ENCODE assay signal across 20 cellular contexts in genomic region chr1:161805399-161806197, GRCh38. TPM values are rescaled to one million over a fixed set of nuclear protein-coding genes. Genes with fewer than 3 reads are reported as not detected.
DNase-seq lines count a peak whose midpoint lies in the region; TF ChIP-seq lines count a peak whose summit lies in the region.
"Had no signal": no experiment of that assay in that cellular context is flagged by ENCODE, and none has a peak within 500 bp of the region (broad histone marks: within the 10 kb centered on the region; RNA-seq: fewer than 3 reads in every experiment).

No MANE protein-coding gene starts in this region.

- H3K27ac ChIP-seq in cardiac muscle cell (peak overlapping the region; percentile 22), left ventricle myocardium inferior (replicated peaks) (no peak overlapping the region)
- H3K27ac ChIP-seq: colonic mucosa, upper lobe of right lung, WERI-Rb-1 had no signal

- no peaks in the 10 kb centered on the region for H3K9me3 ChIP-seq in cardiac muscle cell (ENCODE audit: low read depth)
- H3K9me3 ChIP-seq in left ventricle myocardium inferior (replicated peaks), result peaks cover 12% of the 10 kb centered on the region
- H3K9me3 ChIP-seq: colonic mucosa, upper lobe of right lung had no signal

- no peak overlapping the region for H3K4me3 Mint-ChIP-seq in activated T-helper 1 cell treated with anti-CD3 and anti-CD28 coated beads, Interleukin-12 subunit alpha, Interleukin-12 subunit beta, Interleukin-2, Interleukin-4 antibody, amounts not matched to agents 30 ng/mL and 10 ng/mL and 1 ng/mL, durations not matched to agents 14 hours and 24 hours and 36 hours
- no peak overlapping the region for H3K4me3 Mint-ChIP-seq in type B pancreatic cell
- H3K4me3 Mint-ChIP-seq: stimulated activated naive B cell treated with anti-CD40 and anti-IgM and Interleukin-4, amounts not matched to agents 10 μg/mL and 1 μg/mL and 100 μg/mL, for 72 hours had no signal

- intact Hi-C loops in left ventricle myocardium inferior (cut with micrococcal nuclease), result no loop called here
- intact Hi-C loops in activated T-helper 1 cell treated with anti-CD3 and anti-CD28 coated beads, Interleukin-12 subunit alpha, Interleukin-12 subunit beta, Interleukin-2, Interleukin-4 antibody, amounts not matched to agents 30 ng/mL and 10 ng/mL and 1 ng/mL, durations not matched to agents 14 hours and 24 hours and 36 hours (cut with micrococcal nuclease), result no loop called here

- peaks cover 7% of the 10 kb centered on the region for H3K9me3 Mint-ChIP-seq in activated T-helper 1 cell treated with anti-CD3 and anti-CD28 coated beads, Interleukin-12 subunit alpha, Interleukin-12 subunit beta, Interleukin-2, Interleukin-4 antibody, amounts not matched to agents 30 ng/mL and 10 ng/mL and 1 ng/mL, durations not matched to agents 14 hours and 24 hours and 36 hours
- H3K9me3 Mint-ChIP-seq in type B pancreatic cell, result peaks cover 8% of the 10 kb centered on the region

- H3K27me3 ChIP-seq in cardiac muscle cell, result no peaks in the 10 kb centered on the region
- no peaks in the 10 kb centered on the region for H3K27me3 ChIP-seq in left ventricle myocardium inferior (ENCODE audit: low read depth)
- H3K27me3 ChIP-seq: colonic mucosa, upper lobe of right lung had no signal

- H3K27me3 Mint-ChIP-seq in activated T-helper 1 cell treated with anti-CD3 and anti-CD28 coated beads, Interleukin-12 subunit alpha, Interleukin-12 subunit beta, Interleukin-2, Interleukin-4 antibody, amounts not matched to agents 30 ng/mL and 10 ng/mL and 1 ng/mL, durations not matched to agents 14 hours and 24 hours and 36 hours (ENCODE audit: insufficient read depth), result no peaks in the 10 kb centered on the region
- no peaks in the 10 kb centered on the region for H3K27me3 Mint-ChIP-seq in type B pancreatic cell
- H3K27me3 Mint-ChIP-seq: stimulated activated naive B cell treated with anti-CD40 and anti-IgM and Interleukin-4, amounts not matched to agents 10 μg/mL and 1 μg/mL and 100 μg/mL, for 72 hours had no signal

- no peak for TF ChIP-seq CTCF in cardiac muscle cell (IDR thresholded peaks at IDR 0.05; ENCODE audit: low read depth, low read length)
- TF ChIP-seq CTCF in left ventricle myocardium inferior (IDR thresholded peaks at IDR 0.05; ENCODE audit: borderline replicate concordance), result no peak
- TF ChIP-seq CTCF in fibroblast of the aortic adventitia (IDR thresholded peaks at IDR 0.05; ENCODE audit: insufficient read depth, low read length), result no peak
- TF ChIP-seq CTCF in type B pancreatic cell (conservative IDR thresholded peaks at IDR 0.05), result no peak

- H3K27ac Mint-ChIP-seq in activated T-helper 1 cell treated with anti-CD3 and anti-CD28 coated beads, Interleukin-12 subunit alpha, Interleukin-12 subunit beta, Interleukin-2, Interleukin-4 antibody, amounts not matched to agents 30 ng/mL and 10 ng/mL and 1 ng/mL, durations not matched to agents 14 hours and 24 hours and 36 hours, result peak overlapping the region; percentile 27
- H3K27ac Mint-ChIP-seq in type B pancreatic cell, result peak overlapping the region; percentile 3
- H3K27ac Mint-ChIP-seq: stimulated activated naive B cell treated with anti-CD40 and anti-IgM and Interleukin-4, amounts not matched to agents 10 μg/mL and 1 μg/mL and 100 μg/mL, for 72 hours had no signal

- peaks cover 11% of the 10 kb centered on the region for H3K4me1 Mint-ChIP-seq in activated T-helper 1 cell treated with anti-CD3 and anti-CD28 coated beads, Interleukin-12 subunit alpha, Interleukin-12 subunit beta, Interleukin-2, Interleukin-4 antibody, amounts not matched to agents 30 ng/mL and 10 ng/mL and 1 ng/mL, durations not matched to agents 14 hours and 24 hours and 36 hours (ENCODE audit: low read depth)
- peaks cover 14% of the 10 kb centered on the region for H3K4me1 Mint-ChIP-seq in type B pancreatic cell (ENCODE audit: unreplicated experiment)

- DNase-seq in cardiac muscle cell (ENCODE audit: low read depth in 1 of 2, low spot score in 1 of 2), result peak in 1 of 2 donors; percentile 19
- DNase-seq in left ventricle myocardium inferior, result no peak
- no peak for DNase-seq in activated T-helper 1 cell treated with anti-CD3 and anti-CD28 coated beads, Interleukin-12 subunit alpha, Interleukin-12 subunit beta, Interleukin-2, Interleukin-4 antibody, amounts not matched to agents 30 ng/mL and 10 ng/mL and 1 ng/mL, durations not matched to agents 14 hours and 24 hours and 36 hours (ENCODE audit: low spot score)
- peak; percentile 69 for DNase-seq in fibroblast of the aortic adventitia (ENCODE audit: low read depth)
- DNase-seq in type B pancreatic cell (ENCODE audit: extremely low spot score, unreplicated experiment), result no peak
- DNase-seq in NCI-H128 (lab: John Stamatoyannopoulos, UW; ENCODE audit: unreplicated experiment), result no peak
- no peak for DNase-seq in NCI-H748 treated with DMSO at 0.1 percent for 48 hours (lab: John Stamatoyannopoulos, UW)
- DNase-seq in NAMALWA (ENCODE audit: low spot score), result no peak
- DNase-seq: activated CD8-positive, alpha-beta memory T cell treated with anti-CD3 and anti-CD28 coated beads for 24 hours; activated effector memory CD4-positive, alpha-beta T cell treated with Interleukin-2 at 50 U/mL for 16 hours; colonic mucosa; COR-L47; HCEC 1CT; left cardiac atrium; NCI-H2029 treated with DMSO at 0.1 percent for 48 hours; NCI-H446 treated with DMSO at 0.1 percent for 48 hours; stimulated activated naive B cell treated with anti-CD40 and anti-IgM and Interleukin-4, amounts not matched to agents 10 μg/mL and 1 μg/mL and 100 μg/mL, for 72 hours; T-helper 1 cell; upper lobe of right lung; WERI-Rb-1 had no signal

- H3K36me3 ChIP-seq in cardiac muscle cell, result no peaks in the 10 kb centered on the region
- H3K36me3 ChIP-seq in left ventricle myocardium inferior, result peaks cover 36% of the 10 kb centered on the region
- H3K36me3 ChIP-seq: colonic mucosa had no signal

- H3K36me3 Mint-ChIP-seq in activated T-helper 1 cell treated with anti-CD3 and anti-CD28 coated beads, Interleukin-12 subunit alpha, Interleukin-12 subunit beta, Interleukin-2, Interleukin-4 antibody, amounts not matched to agents 30 ng/mL and 10 ng/mL and 1 ng/mL, durations not matched to agents 14 hours and 24 hours and 36 hours (ENCODE audit: low read depth), result peaks cover 41% of the 10 kb centered on the region
- peaks cover 32% of the 10 kb centered on the region for H3K36me3 Mint-ChIP-seq in type B pancreatic cell

- H3K4me3 ChIP-seq in cardiac muscle cell (no peak overlapping the region), left ventricle myocardium inferior (no peak overlapping the region), fibroblast of the aortic adventitia (ENCODE audit: low read depth, low read length) (no peak overlapping the region)
- H3K4me3 ChIP-seq: colonic mucosa, upper lobe of right lung had no signal

- H3K4me1 ChIP-seq in cardiac muscle cell (ENCODE audit: low read depth) (peaks cover 19% of the 10 kb centered on the region), left ventricle myocardium inferior (peaks cover 6% of the 10 kb centered on the region)
- H3K4me1 ChIP-seq: colonic mucosa, upper lobe of right lung had no signal

RNA-seq across cellular contexts. Expression of gene ATF6, which starts 39.5 kb away (rescaled TPM):
- total RNA-seq in cardiac muscle cell, result 18.0 and 18.1 TPM in 2 replicates
- 14.6 and 15.6 TPM in 2 replicates for polyA plus RNA-seq in cardiac muscle cell
- 13.0 TPM for total RNA-seq in left ventricle myocardium inferior
- total RNA-seq in activated T-helper 1 cell treated with anti-CD3 and anti-CD28 coated beads, Interleukin-12 subunit alpha, Interleukin-12 subunit beta, Interleukin-2, Interleukin-4 antibody, amounts not matched to agents 30 ng/mL and 10 ng/mL and 1 ng/mL, durations not matched to agents 14 hours and 24 hours and 36 hours, result 23.9 and 25.5 TPM in 2 replicates
- 13.7 and 32.8 TPM in 2 replicates for total RNA-seq in fibroblast of the aortic adventitia (ENCODE audit: low replicate concordance)
- total RNA-seq in type B pancreatic cell (ENCODE audit: low replicate concordance), result 21.7 and 22.9 TPM in 2 replicates

RNA-seq across cellular contexts. Expression of gene DUSP12, which starts 56.0 kb away (rescaled TPM):
- total RNA-seq in cardiac muscle cell, result 40.0 and 60.5 TPM in 2 replicates
- polyA plus RNA-seq in cardiac muscle cell, result 63.1 and 65.7 TPM in 2 replicates
- total RNA-seq in left ventricle myocardium inferior, result 8.4 TPM
- 34.1 and 36.0 TPM in 2 replicates for total RNA-seq in activated T-helper 1 cell treated with anti-CD3 and anti-CD28 coated beads, Interleukin-12 subunit alpha, Interleukin-12 subunit beta, Interleukin-2, Interleukin-4 antibody, amounts not matched to agents 30 ng/mL and 10 ng/mL and 1 ng/mL, durations not matched to agents 14 hours and 24 hours and 36 hours
- total RNA-seq in fibroblast of the aortic adventitia (ENCODE audit: low replicate concordance), result 23.6 and 27.8 TPM in 2 replicates
- total RNA-seq in type B pancreatic cell (ENCODE audit: low replicate concordance), result 23.7 and 34.0 TPM in 2 replicates
